ENCODE assay signal across 21 cellular contexts in the genomic region with DNA sequence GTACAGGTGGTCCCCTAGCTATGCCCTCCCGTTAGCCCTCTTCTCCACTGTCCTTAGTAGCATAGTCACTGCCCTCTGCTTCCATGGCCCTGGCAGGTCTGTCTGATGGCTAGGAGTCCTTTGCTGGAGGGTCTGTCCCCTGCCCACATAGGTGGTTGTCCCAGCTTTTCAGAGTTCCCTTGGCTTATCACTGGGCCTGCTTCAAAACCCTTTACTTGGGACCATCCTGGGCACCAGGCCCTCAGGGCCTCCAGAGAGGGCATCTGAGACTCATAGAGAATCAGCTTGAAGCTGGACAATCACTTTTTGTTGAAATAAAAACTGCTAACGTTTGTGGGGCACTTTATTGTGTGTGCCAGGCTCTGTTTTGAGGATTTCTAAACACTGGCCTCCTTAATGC. TPM values are rescaled to one million over a fixed set of nuclear protein-coding genes. Genes with fewer than 3 reads are reported as not detected.
DNase-seq lines count a peak whose midpoint lies in the region; ATAC-seq and TF ChIP-seq lines count a peak whose summit lies in the region.
"Had no signal": no experiment of that assay in that cellular context is flagged by ENCODE, and none has a peak within 500 bp of the region (broad histone marks: within the 10 kb centered on the region; RNA-seq: fewer than 3 reads in every experiment).

No MANE protein-coding gene starts in this region.

- no peaks in the 10 kb centered on the region for H3K9me3 Mint-ChIP-seq in CD8-positive, alpha-beta T cell
- no peaks in the 10 kb centered on the region for H3K9me3 Mint-ChIP-seq in endothelial cell (ENCODE audit: unreplicated experiment)
- no peaks in the 10 kb centered on the region for H3K9me3 Mint-ChIP-seq in neural crest cell
- H3K9me3 Mint-ChIP-seq: stimulated activated naive CD8-positive, alpha-beta T cell treated with anti-CD3 and anti-CD28 coated beads, Interleukin-15, Interleukin-2, amounts not matched to agents 100 ng/mL and 50 ng/mL, for 24 hours had no signal

- peaks cover 23% of the 10 kb centered on the region for H3K27me3 ChIP-seq in CD8-positive, alpha-beta T cell (ENCODE audit: insufficient read depth, low read length)

- no peak overlapping the region for H3K27ac Mint-ChIP-seq in CD8-positive, alpha-beta T cell
- H3K27ac Mint-ChIP-seq in endothelial cell (ENCODE audit: unreplicated experiment) (no peak overlapping the region), neural crest cell (ENCODE audit: unreplicated experiment) (no peak overlapping the region)
- H3K27ac Mint-ChIP-seq: progenitor cell of endocrine pancreas; stimulated activated naive CD8-positive, alpha-beta T cell treated with anti-CD3 and anti-CD28 coated beads, Interleukin-15, Interleukin-2, amounts not matched to agents 100 ng/mL and 50 ng/mL, for 24 hours had no signal

- POLR2A ChIA-PET in CD8-positive, alpha-beta T cell (lab: Charles Lee), result interaction anchor here (1.6 kb wide), 1 partner anchor 19 kb away, joined by 6 read pairs; no protein-coding TSS in a partner anchor
- POLR2A ChIA-PET in RWPE1 (lab: Yijun Ruan, JAX; ENCODE audit: low non-redundant PET), result no interaction called here

- H3K4me1 Mint-ChIP-seq in CD8-positive, alpha-beta T cell (ENCODE audit: low read depth), result peaks cover 18% of the 10 kb centered on the region
- H3K4me1 Mint-ChIP-seq in endothelial cell (ENCODE audit: unreplicated experiment) (peaks cover 15% of the 10 kb centered on the region), neural crest cell (peaks cover 25% of the 10 kb centered on the region)

- H3K4me3 Mint-ChIP-seq in CD8-positive, alpha-beta T cell, result peak overlapping the region; percentile 66
- H3K4me3 Mint-ChIP-seq in endothelial cell (ENCODE audit: unreplicated experiment) (peak overlapping the region; percentile 88), neural crest cell (peak overlapping the region; percentile 66)

- no peaks in the 10 kb centered on the region for H3K9me3 ChIP-seq in CD8-positive, alpha-beta T cell (ENCODE audit: low read length)
- H3K9me3 ChIP-seq: adrenal gland, lower lobe of right lung, transverse colon had no signal

- intact Hi-C loops in CD8-positive, alpha-beta T cell (cut with DNase I, micrococcal nuclease), result no loop called here

- peak in 1 of 7 experiments; percentile 15 for DNase-seq in CD8-positive, alpha-beta T cell
- no peak for DNase-seq in RWPE1 (ENCODE audit: low spot score)
- no peak for DNase-seq in endothelial cell (ENCODE audit: low spot score)
- no peak for DNase-seq in neural crest cell (ENCODE audit: low read depth, low spot score)
- DNase-seq in AML-193 (lab: John Stamatoyannopoulos, UW), result no peak
- DNase-seq: adrenal gland; DND-41; foreskin fibroblast; hippocampal formation; lower lobe of right lung; NCI-H1105 treated with DMSO at 0.1 percent for 48 hours; NCI-H510A; stimulated activated CD4-positive, alpha-beta T cell treated with anti-CD3 and anti-CD28 coated beads, Interleukin-2, amount 100 ng/mL, for 24 hours; transverse colon had no signal

- H3K4me1 ChIP-seq in CD8-positive, alpha-beta T cell (ENCODE audit: insufficient read depth, low read length), result peaks cover 20% of the 10 kb centered on the region

- no peak for ATAC-seq in CD8-positive, alpha-beta T cell
- ATAC-seq in GM18861 (IDR thresholded peaks at IDR 0.05; ENCODE audit: unreplicated experiment) (no peak), HG02610 (IDR thresholded peaks at IDR 0.05; ENCODE audit: unreplicated experiment) (no peak)
- ATAC-seq: lower lobe of right lung had no signal

- no peak overlapping the region for H3K27ac ChIP-seq in CD8-positive, alpha-beta T cell (ENCODE audit: low read depth, low read length)
- peak overlapping the region; percentile 97 for H3K27ac ChIP-seq in RWPE1
- H3K27ac ChIP-seq: adrenal gland, epithelial cell of prostate, lower lobe of right lung, transverse colon had no signal

- H3K27me3 Mint-ChIP-seq in CD8-positive, alpha-beta T cell (ENCODE audit: low read depth), result peaks cover 32% of the 10 kb centered on the region
- H3K27me3 Mint-ChIP-seq in endothelial cell (ENCODE audit: unreplicated experiment) (peaks cover 27% of the 10 kb centered on the region), neural crest cell (ENCODE audit: low read depth) (peaks cover 64% of the 10 kb centered on the region)

- H3K4me3 ChIP-seq in CD8-positive, alpha-beta T cell (ENCODE audit: low read depth, low read length), result no peak overlapping the region
- H3K4me3 ChIP-seq: adrenal gland, lower lobe of right lung, transverse colon had no signal

- no peaks in the 10 kb centered on the region for H3K36me3 ChIP-seq in CD8-positive, alpha-beta T cell (ENCODE audit: insufficient read depth, low read length)
- H3K36me3 ChIP-seq: adrenal gland, lower lobe of right lung, transverse colon had no signal

- CTCF ChIA-PET in CD8-positive, alpha-beta T cell (lab: Charles Lee), result interaction anchor here (1.4 to 6.9 kb wide), 4 partner anchors 11 to 87 kb away, joined by 3 to 55 read pairs (median 18); a partner anchor contains a TSS
- CTCF ChIA-PET in RWPE1 (lab: Yijun Ruan, JAX), result interaction anchor here (0.6 kb wide), 1 partner anchor 25 kb away, joined by 4 read pairs; no protein-coding TSS in a partner anchor

- TF ChIP-seq CTCF in CD8-positive, alpha-beta T cell (IDR thresholded peaks at IDR 0.05), result no peak
- no peak for TF ChIP-seq CTCF in RWPE1 (conservative IDR thresholded peaks at IDR 0.05; ENCODE audit: low read depth)
- no peak for TF ChIP-seq CTCF in endothelial cell (IDR thresholded peaks at IDR 0.05; ENCODE audit: unreplicated experiment)
- no peak for TF ChIP-seq CTCF in neural crest cell (conservative IDR thresholded peaks at IDR 0.05)

- no peaks in the 10 kb centered on the region for H3K36me3 Mint-ChIP-seq in CD8-positive, alpha-beta T cell
- peaks cover 9% of the 10 kb centered on the region for H3K36me3 Mint-ChIP-seq in endothelial cell (ENCODE audit: low read depth, unreplicated experiment)
- H3K36me3 Mint-ChIP-seq in neural crest cell (ENCODE audit: low read depth), result no peaks in the 10 kb centered on the region

RNA-seq across cellular contexts. Expression of a gene that starts 0.8 kb away (rescaled TPM):
- not detected for total RNA-seq in CD8-positive, alpha-beta T cell
- total RNA-seq in endothelial cell (ENCODE audit: unreplicated experiment) (0.36 TPM), neural crest cell (not detected in 2 replicates)
- total RNA-seq: dermis microvascular lymphatic vessel endothelial cell, kidney, lower lobe of right lung had no signal

RNA-seq across cellular contexts. Expression of a gene that starts 4.7 kb away (rescaled TPM):
- total RNA-seq in CD8-positive, alpha-beta T cell, result 10 to 100 TPM; 26.9 to 29.3 TPM
- total RNA-seq in endothelial cell (ENCODE audit: unreplicated experiment), result 56.0 TPM
- total RNA-seq in neural crest cell, result 55.9 and 61.4 TPM in 2 replicates

RNA-seq across cellular contexts. Expression of a gene that starts 5.9 kb away (rescaled TPM):
- 10 to 100 TPM; 14.6 to 18.2 TPM for total RNA-seq in CD8-positive, alpha-beta T cell
- 40.7 TPM for total RNA-seq in endothelial cell (ENCODE audit: unreplicated experiment)
- total RNA-seq in neural crest cell, result 45.3 and 47.1 TPM in 2 replicates

RNA-seq across cellular contexts. Expression of a gene that starts 9.8 kb away (rescaled TPM):
- not detected for total RNA-seq in CD8-positive, alpha-beta T cell
- total RNA-seq in endothelial cell (ENCODE audit: unreplicated experiment) (0.38 TPM), neural crest cell (not detected in 2 replicates)
- total RNA-seq: dermis microvascular lymphatic vessel endothelial cell, kidney, lower lobe of right lung, progenitor cell of endocrine pancreas had no signal

RNA-seq across cellular contexts. Expression of a gene that starts 15.0 kb away (rescaled TPM):
- 10 to 100 TPM; 13.4 to 14.6 TPM for total RNA-seq in CD8-positive, alpha-beta T cell
- 42.3 TPM for total RNA-seq in endothelial cell (ENCODE audit: unreplicated experiment)
- total RNA-seq in neural crest cell, result 33.8 and 34.7 TPM in 2 replicates
